12 cellular contexts compared by ENCODE assay signal in genomic region chr17:77442976-77443742, GRCh38.
DNase-seq lines count a peak whose midpoint lies in the region; ATAC-seq and TF ChIP-seq lines count a peak whose summit lies in the region.
"Had no signal": no experiment of that assay in that cellular context is flagged by ENCODE, and none has a peak within 500 bp of the region (broad histone marks: within the 10 kb centered on the region; RNA-seq: fewer than 3 reads in every experiment).

No MANE protein-coding gene starts in this region.

- H3K4me3 ChIP-seq in CD4-positive, CD25-positive, alpha-beta regulatory T cell (ENCODE audit: low read depth, low read length): peak overlapping the region; percentile 57
- H3K4me3 ChIP-seq in Loucy (ENCODE audit: low read length, poor library complexity, severe bottlenecking): no peak overlapping the region
- H3K4me3 ChIP-seq: gastrocnemius medialis, SK-N-MC had no signal

- peak overlapping the region; percentile 84 to 91 (median 88) for H3K4me3 Mint-ChIP-seq in CD4-positive, CD25-positive, alpha-beta regulatory T cell
- peak overlapping the region; percentile 0 for H3K4me3 Mint-ChIP-seq in neural crest cell

- H3K4me2 ChIP-seq in Loucy (ENCODE audit: low read depth, low read length, poor library complexity, severe bottlenecking): peak overlapping the region; percentile 85

- no peaks in the 10 kb centered on the region for H3K27me3 ChIP-seq in CD4-positive, CD25-positive, alpha-beta regulatory T cell (ENCODE audit: control insufficient read depth, insufficient read depth, low read length)
- H3K27me3 ChIP-seq in Loucy (ENCODE audit: insufficient read depth, low read length, poor library complexity, severe bottlenecking): no peaks in the 10 kb centered on the region
- H3K27me3 ChIP-seq: gastrocnemius medialis had no signal

- H3K9ac ChIP-seq in Loucy (ENCODE audit: low read depth, low read length, poor library complexity, severe bottlenecking): peak overlapping the region; percentile 27

- H3K27ac Mint-ChIP-seq in CD4-positive, CD25-positive, alpha-beta regulatory T cell: peak overlapping the region; percentile 98 to 100 (median 99)
- no peak overlapping the region for H3K27ac Mint-ChIP-seq in neural crest cell (ENCODE audit: unreplicated experiment)

- no peak for ATAC-seq in CD4-positive, CD25-positive, alpha-beta regulatory T cell (ENCODE audit: low read depth in 2 of 2)
- ATAC-seq in GM18867 (IDR thresholded peaks at IDR 0.05; ENCODE audit: unreplicated experiment) (no peak), GM18907 (IDR thresholded peaks at IDR 0.05; ENCODE audit: unreplicated experiment) (no peak)
- ATAC-seq: gastrocnemius medialis had no signal

- no peaks in the 10 kb centered on the region for H3K9me3 Mint-ChIP-seq in CD4-positive, CD25-positive, alpha-beta regulatory T cell
- H3K9me3 Mint-ChIP-seq in neural crest cell: no peaks in the 10 kb centered on the region

- DNase-seq in CD4-positive, CD25-positive, alpha-beta regulatory T cell: peak in 1 of 3 donors; percentile 35
- DNase-seq in amniotic epithelial cell (ENCODE audit: low read depth) (peak; percentile 35), neural crest cell (ENCODE audit: low read depth, low spot score) (no peak), anterior cingulate cortex (lab: John Stamatoyannopoulos, UW) (no peak), GM19240 (ENCODE audit: insufficient read length, low spot score) (no peak)
- DNase-seq: activated CD8-positive, alpha-beta memory T cell treated with anti-CD3 and anti-CD28 coated beads, Interleukin-2, amount 50 U/mL, for 4 hours; gastrocnemius medialis; NCI-H446 treated with DMSO at 0.1 percent for 48 hours had no signal

- peaks cover 7% of the 10 kb centered on the region for H3K36me3 Mint-ChIP-seq in CD4-positive, CD25-positive, alpha-beta regulatory T cell
- H3K36me3 Mint-ChIP-seq in neural crest cell (ENCODE audit: low read depth): peaks cover 5% of the 10 kb centered on the region

- peaks cover 34% of the 10 kb centered on the region for H3F3A ChIP-seq in Loucy (ENCODE audit: low read depth)

- H3K27me3 Mint-ChIP-seq in CD4-positive, CD25-positive, alpha-beta regulatory T cell: no peaks in the 10 kb centered on the region
- no peaks in the 10 kb centered on the region for H3K27me3 Mint-ChIP-seq in neural crest cell (ENCODE audit: low read depth)

- no peaks in the 10 kb centered on the region for H3K9me2 ChIP-seq in Loucy (replicated peaks; ENCODE audit: low read depth, low read length)

- no peak overlapping the region for H2AFZ ChIP-seq in Loucy (ENCODE audit: low read length)

- H3K79me2 ChIP-seq in Loucy (ENCODE audit: insufficient read depth, low read length): peaks cover 67% of the 10 kb centered on the region

- H3K4me1 Mint-ChIP-seq in CD4-positive, CD25-positive, alpha-beta regulatory T cell: peaks cover 9 to 98% (median 68%) of the 10 kb centered on the region in 4 donors
- peaks cover 77% of the 10 kb centered on the region for H3K4me1 Mint-ChIP-seq in neural crest cell

- H3K36me3 ChIP-seq in CD4-positive, CD25-positive, alpha-beta regulatory T cell (ENCODE audit: control insufficient read depth, insufficient read depth, low read length): no peaks in the 10 kb centered on the region
- no peaks in the 10 kb centered on the region; the same call in 1 of the 2 replicates for H3K36me3 ChIP-seq in Loucy (ENCODE audit: insufficient read depth, low read length)
- H3K36me3 ChIP-seq: gastrocnemius medialis had no signal

- H4K20me1 ChIP-seq in Loucy (ENCODE audit: insufficient read depth, low read length, poor library complexity, severe bottlenecking): no peaks in the 10 kb centered on the region

- no peaks in the 10 kb centered on the region for H3K9me3 ChIP-seq in CD4-positive, CD25-positive, alpha-beta regulatory T cell (ENCODE audit: control insufficient read depth in 2 of 2, low read length in 2 of 2)
- no peaks in the 10 kb centered on the region for H3K9me3 ChIP-seq in Loucy (ENCODE audit: insufficient read depth, low read depth, low read length)
- H3K9me3 ChIP-seq: gastrocnemius medialis had no signal

- peak overlapping the region; percentile 96 for H3K27ac ChIP-seq in CD4-positive, CD25-positive, alpha-beta regulatory T cell (ENCODE audit: insufficient read depth, low read length, poor library complexity, severe bottlenecking)
- H3K27ac ChIP-seq: SK-N-MC had no signal

- peaks cover 99% of the 10 kb centered on the region for H3K4me1 ChIP-seq in CD4-positive, CD25-positive, alpha-beta regulatory T cell (ENCODE audit: control insufficient read depth, insufficient read depth, low read length, poor library complexity, severe bottlenecking)
- peaks cover 86% of the 10 kb centered on the region for H3K4me1 ChIP-seq in Loucy (ENCODE audit: insufficient read depth, low read length, poor library complexity, severe bottlenecking)

- no peak for TF ChIP-seq CTCF in Loucy (conservative IDR thresholded peaks at IDR 0.05; ENCODE audit: low read length)
- TF ChIP-seq CTCF in neural crest cell (conservative IDR thresholded peaks at IDR 0.05): no peak
